ENCODE assay signal across 8 cellular contexts in genomic region chr17:56595831-56596740, GRCh38. TPM values are rescaled to one million over a fixed set of nuclear protein-coding genes. Genes with fewer than 3 reads are reported as not detected.
DNase-seq lines count a peak whose midpoint lies in the region; ATAC-seq and TF ChIP-seq lines count a peak whose summit lies in the region.

No MANE protein-coding gene starts in this region.

- H3K36me3 ChIP-seq in lower lobe of right lung (no peaks in the 10 kb centered on the region), BE2C (no peaks in the 10 kb centered on the region)

- POLR2A ChIA-PET in AG04449 (lab: Yijun Ruan, JAX) (no interaction called here), HEK293T (lab: Yijun Ruan, JAX) (interaction anchor here (0.7 to 1.0 kb wide), 2 partner anchors 10 to 98 kb away, joined by 3 to 5 read pairs; no protein-coding TSS in a partner anchor)

- H3K36me3 Mint-ChIP-seq in activated T-helper 17 cell treated with anti-CD3 and anti-CD28 coated beads, Interleukin-2, amount 50 U/mL, for 72 hours (ENCODE audit: low read depth) = no peaks in the 10 kb centered on the region

- H3K4me3 ChIP-seq in AG04449 (ENCODE audit: low read depth, low read length) (peak overlapping the region; percentile 33), lower lobe of right lung (peak overlapping the region; percentile 20), BE2C (ENCODE audit: low read depth, low read length) (no peak overlapping the region)

- peak; percentile 33 for ATAC-seq in activated T-helper 17 cell treated with anti-CD3 and anti-CD28 coated beads, Interleukin-2, amount 50 U/mL, for 72 hours (replicated peaks)
- no peak for ATAC-seq in lower lobe of right lung
- ATAC-seq in esophagus mucosa = no peak
- ATAC-seq in HG02938 (IDR thresholded peaks at IDR 0.05; ENCODE audit: unreplicated experiment) = no peak

- H3K9me3 Mint-ChIP-seq in activated T-helper 17 cell treated with anti-CD3 and anti-CD28 coated beads, Interleukin-2, amount 50 U/mL, for 72 hours = no peaks in the 10 kb centered on the region

- intact Hi-C loops in lower lobe of right lung (cut with DNase I) = loop anchor here (10.0 kb wide), 1 partner anchor 119 kb away; no protein-coding TSS in a partner anchor

- no peak overlapping the region for H3K27ac ChIP-seq in lower lobe of right lung

- CTCF ChIA-PET in AG04449 (lab: Yijun Ruan, JAX) (interaction anchor here (7.0 to 9.0 kb wide), 2 partner anchors 118 to 185 kb away, joined by 56 to 265 read pairs; no protein-coding TSS in a partner anchor), HEK293T (lab: Yijun Ruan, JAX) (interaction anchor here (0.6 kb wide), 1 partner anchor 120 kb away, joined by 3 read pairs; no protein-coding TSS in a partner anchor)

- H3K27me3 ChIP-seq in lower lobe of right lung (ENCODE audit: low read depth) = peaks cover 74% of the 10 kb centered on the region
- H3K27me3 ChIP-seq in BE2C = peaks cover 77% of the 10 kb centered on the region

- H3K4me1 Mint-ChIP-seq in activated T-helper 17 cell treated with anti-CD3 and anti-CD28 coated beads, Interleukin-2, amount 50 U/mL, for 72 hours = no peaks in the 10 kb centered on the region

- H3K27me3 Mint-ChIP-seq in activated T-helper 17 cell treated with anti-CD3 and anti-CD28 coated beads, Interleukin-2, amount 50 U/mL, for 72 hours = peaks cover 45% of the 10 kb centered on the region

- H3K9me3 ChIP-seq in lower lobe of right lung (no peaks in the 10 kb centered on the region), BE2C (no peaks in the 10 kb centered on the region; the same call in 1 of the 2 replicates)

- H3K4me3 Mint-ChIP-seq in activated T-helper 17 cell treated with anti-CD3 and anti-CD28 coated beads, Interleukin-2, amount 50 U/mL, for 72 hours = peak overlapping the region; percentile 60

- TF ChIP-seq CTCF in AG04449 (IDR thresholded peaks at IDR 0.05; ENCODE audit: insufficient read depth, low read length, missing control alignments) (no peak), lower lobe of right lung (IDR thresholded peaks at IDR 0.05) (no peak), BE2C (IDR thresholded peaks at IDR 0.05; ENCODE audit: low read depth, low read length) (no peak)

- H3K4me1 ChIP-seq in lower lobe of right lung (peaks cover 37% of the 10 kb centered on the region), BE2C (no peaks in the 10 kb centered on the region)

- no peak overlapping the region for H3K27ac Mint-ChIP-seq in activated T-helper 17 cell treated with anti-CD3 and anti-CD28 coated beads, Interleukin-2, amount 50 U/mL, for 72 hours

- DNase-seq in AG04449 (ENCODE audit: low read depth, low spot score) (no peak), HEK293T (ENCODE audit: extremely low spot score) (no peak), lower lobe of right lung (peak; percentile 45), BE2C (no peak), NCI-H1436 (lab: John Stamatoyannopoulos, UW) (no peak)

TF ChIP-seq in HEK293T, 16 proteins besides CTCF, POLR2A, EP300 and RAD21:
- TF ChIP-seq CTBP1 (IDR thresholded peaks at IDR 0.05; ENCODE audit: borderline replicate concordance) = no peak
- no peak for TF ChIP-seq HDGF (IDR thresholded peaks at IDR 0.05; ENCODE audit: borderline replicate concordance)
- TF ChIP-seq SUZ12 (IDR thresholded peaks at IDR 0.05) = no peak
- peak; percentile 83 for TF ChIP-seq L3MBTL2 (conservative IDR thresholded peaks at IDR 0.05)
- no peak for TF ChIP-seq FOXM1 (IDR thresholded peaks at IDR 0.05; ENCODE audit: borderline replicate concordance)

RNA-seq across cellular contexts. Expression of gene NOG, which starts 2.6 kb away (rescaled TPM):
- under 1 TPM; 0.13 to 0.93 TPM for total RNA-seq in activated T-helper 17 cell treated with anti-CD3 and anti-CD28 coated beads, Interleukin-2, amount 50 U/mL, for 72 hours
- total RNA-seq in lower lobe of right lung (2.2 TPM), esophagus mucosa (not detected)
- not detected for polyA plus RNA-seq in BE2C (2012; ENCODE audit: insufficient read depth, insufficient read length, low read depth)
